In the genomic region with DNA sequence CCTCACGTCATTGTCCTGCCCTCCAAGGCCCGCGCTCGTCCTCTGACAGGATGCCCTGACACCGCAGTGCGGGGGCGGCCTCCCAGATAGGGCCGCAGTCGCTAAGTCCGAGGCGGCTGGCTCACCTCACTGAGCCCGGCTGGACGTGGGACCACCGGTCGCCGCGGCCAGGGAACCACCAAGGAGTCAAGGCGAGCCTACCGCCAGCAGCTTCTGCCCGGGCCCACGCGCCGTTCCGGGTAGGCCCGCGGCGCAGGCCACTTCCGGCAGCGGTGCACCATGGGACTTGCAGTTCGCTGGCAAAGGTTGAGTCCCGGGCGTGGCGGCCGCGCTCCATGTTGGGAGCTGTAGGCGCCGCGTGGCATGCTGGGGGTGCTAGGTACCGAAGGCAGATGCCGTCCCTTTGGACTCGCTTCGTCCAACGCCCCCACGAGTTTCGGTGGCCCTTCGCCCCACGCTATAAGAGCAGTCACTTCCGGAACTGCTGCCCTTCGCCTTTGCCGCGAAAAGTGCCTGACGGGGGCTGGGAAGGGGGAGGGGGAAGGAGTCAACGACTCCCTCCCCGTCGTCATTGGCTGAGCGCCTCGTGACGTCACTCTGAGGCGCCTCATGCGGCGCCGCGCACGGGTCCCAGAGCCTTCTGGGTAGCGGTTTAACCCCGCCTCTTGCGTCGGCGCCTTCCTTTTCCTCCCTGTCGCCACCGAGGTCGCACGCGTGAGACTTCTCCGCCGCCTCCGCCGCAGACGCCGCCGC, we compare ENCODE assay signal across 8 cellular contexts. TPM values are rescaled to one million over a fixed set of nuclear protein-coding genes. Genes with fewer than 3 reads are reported as not detected.
DNase-seq lines count a peak whose midpoint lies in the region; ATAC-seq and TF ChIP-seq lines count a peak whose summit lies in the region.

TSS of gene RPLP2 (plus strand) at position 681 of the 753 bp plus-strand sequence. CDS start 268 bp downstream, outside the sequence.

- peak; percentile 96 for DNase-seq in NCI-H1105 (lab: John Stamatoyannopoulos, UW)
- DNase-seq in SKM-1 treated with dmso at 0.1 percent for 144 hours (lab: John Stamatoyannopoulos, UW; ENCODE audit: unreplicated experiment): peak; percentile 91
- DNase-seq in glutamatergic neuron: peak; percentile 97
- peak; percentile 98 for DNase-seq in osteocyte (ENCODE audit: extremely low spot score, unreplicated experiment)

- peak within 1 kb of the TSS; percentile 76 for H3K4me3 ChIP-seq in GM08714 (ENCODE audit: low read length)
- H3K4me3 ChIP-seq in thymus (ENCODE audit: low read length): peak within 1 kb of the TSS; percentile 70

- peak within 1 kb of the TSS; percentile 98 for H3K27ac Mint-ChIP-seq in activated naive CD8-positive, alpha-beta T cell
- H3K27ac Mint-ChIP-seq in glutamatergic neuron (ENCODE audit: unreplicated experiment): peak within 1 kb of the TSS; percentile 98
- H3K27ac Mint-ChIP-seq in osteocyte (ENCODE audit: unreplicated experiment): peak within 1 kb of the TSS; percentile 99

- WGBS in thymus: under 1% methylated on average over 81 of the region's 81 CpGs

- TF ChIP-seq CTCF in glutamatergic neuron (IDR thresholded peaks at IDR 0.05; ENCODE audit: partially characterized antibody, unreplicated experiment) (no peak), osteocyte (IDR thresholded peaks at IDR 0.05) (no peak)

- H3K4me3 Mint-ChIP-seq in activated naive CD8-positive, alpha-beta T cell: peak within 1 kb of the TSS; percentile 93
- H3K4me3 Mint-ChIP-seq in glutamatergic neuron (ENCODE audit: unreplicated experiment): peak within 1 kb of the TSS; percentile 96
- H3K4me3 Mint-ChIP-seq in osteocyte (ENCODE audit: unreplicated experiment): peak within 1 kb of the TSS; percentile 87

- H3K9me3 Mint-ChIP-seq in activated naive CD8-positive, alpha-beta T cell (ENCODE audit: low read depth): no peaks in the 10 kb centered on the region
- peaks cover 13% of the 10 kb centered on the region for H3K9me3 Mint-ChIP-seq in glutamatergic neuron (ENCODE audit: unreplicated experiment)
- no peaks in the 10 kb centered on the region for H3K9me3 Mint-ChIP-seq in osteocyte (ENCODE audit: unreplicated experiment)

- peak; percentile 62 for ATAC-seq in HG02623 (IDR thresholded peaks at IDR 0.05; ENCODE audit: unreplicated experiment)

- H3K27me3 Mint-ChIP-seq in activated naive CD8-positive, alpha-beta T cell: no peaks in the 10 kb centered on the region
- H3K27me3 Mint-ChIP-seq in glutamatergic neuron (ENCODE audit: unreplicated experiment) (peaks cover 14% of the 10 kb centered on the region), osteocyte (ENCODE audit: unreplicated experiment) (no peaks in the 10 kb centered on the region)

- no peaks in the 10 kb centered on the region for H3K9me3 ChIP-seq in thymus (ENCODE audit: control insufficient read depth)

- H3K36me3 ChIP-seq in thymus (ENCODE audit: control insufficient read depth, insufficient read depth): peaks cover 26% of the 10 kb centered on the region

- peaks cover 25% of the 10 kb centered on the region for H3K4me1 ChIP-seq in thymus (ENCODE audit: control insufficient read depth, insufficient read depth, low read length)

- H3K36me3 Mint-ChIP-seq in activated naive CD8-positive, alpha-beta T cell: peaks cover 5% of the 10 kb centered on the region
- H3K36me3 Mint-ChIP-seq in glutamatergic neuron (ENCODE audit: unreplicated experiment) (no peaks in the 10 kb centered on the region), osteocyte (ENCODE audit: unreplicated experiment) (peaks cover 11% of the 10 kb centered on the region)

- H3K27me3 ChIP-seq in thymus (ENCODE audit: control insufficient read depth, insufficient read depth): no peaks in the 10 kb centered on the region

- H3K27ac ChIP-seq in thymus (ENCODE audit: low read depth): peak within 1 kb of the TSS; percentile 96

- peaks cover 32% of the 10 kb centered on the region for H3K4me1 Mint-ChIP-seq in activated naive CD8-positive, alpha-beta T cell (ENCODE audit: low read depth)
- peaks cover 15% of the 10 kb centered on the region for H3K4me1 Mint-ChIP-seq in glutamatergic neuron (ENCODE audit: low read depth, unreplicated experiment)
- H3K4me1 Mint-ChIP-seq in osteocyte (ENCODE audit: unreplicated experiment): peaks cover 32% of the 10 kb centered on the region

RNA-seq across cellular contexts. Expression of gene RPLP2, which starts in this region (rescaled TPM):
- total RNA-seq in glutamatergic neuron (ENCODE audit: unreplicated experiment): 997 TPM
- 1,500 and 1,514 TPM in 2 replicates for total RNA-seq in osteocyte
- polyA plus RNA-seq in thymus: 2,667 TPM

Comparison
In these comparisons a context has a peak if more than half of its experiments do, and no peak if none do; other contexts are left out.
1. Peak in every context shown above with its lines: DNase-seq, ATAC-seq, H3K4me3 ChIP-seq and H3K27ac ChIP-seq.